Comparison of ENCODE assay signal across 8 cellular contexts in genomic region chrX:123859409-123859827, GRCh38. TPM values are rescaled to one million over a fixed set of nuclear protein-coding genes. Genes with fewer than 3 reads are reported as not detected.
DNase-seq lines count a peak whose midpoint lies in the region; ATAC-seq and TF ChIP-seq lines count a peak whose summit lies in the region.

No MANE protein-coding gene starts in this region.

- H3K4me1 Mint-ChIP-seq in activated CD4-positive, alpha-beta T cell treated with anti-CD3 and anti-CD28 coated beads for 36 hours: peaks cover 10% of the 10 kb centered on the region

- intact Hi-C loops in activated CD4-positive, alpha-beta T cell treated with anti-CD3 and anti-CD28 coated beads for 36 hours (cut with DNase I, micrococcal nuclease): loop anchor here in 1 of 2 experiments (1.0 kb wide), 1 partner anchor 20 kb away; no protein-coding TSS in a partner anchor

- DNase-seq in activated CD4-positive, alpha-beta T cell treated with anti-CD3 and anti-CD28 coated beads for 36 hours: no peak
- no peak for DNase-seq in activated CD4-positive, alpha-beta T cell treated with anti-CD3 and anti-CD28 coated beads for 48 hours
- DNase-seq in NCI-H82 treated with DMSO at 0.1 percent for 48 hours (lab: John Stamatoyannopoulos, UW; ENCODE audit: unreplicated experiment) (peak; percentile 88), astrocyte of the spinal cord (ENCODE audit: low read depth, low spot score) (no peak)

- POLR2A ChIA-PET in activated CD4-positive, alpha-beta T cell treated with anti-CD3 and anti-CD28 coated beads for 36 hours (lab: Charles Lee): no interaction called here

- H3K4me3 Mint-ChIP-seq in activated CD4-positive, alpha-beta T cell treated with anti-CD3 and anti-CD28 coated beads for 36 hours: peak overlapping the region; percentile 83

- peaks cover 3% of the 10 kb centered on the region for H3K36me3 Mint-ChIP-seq in activated CD4-positive, alpha-beta T cell treated with anti-CD3 and anti-CD28 coated beads for 36 hours (ENCODE audit: low read depth)

- TF ChIP-seq CTCF in astrocyte of the spinal cord (IDR thresholded peaks at IDR 0.05; ENCODE audit: low read depth, low read length): no peak

- no peaks in the 10 kb centered on the region for H3K9me3 Mint-ChIP-seq in activated CD4-positive, alpha-beta T cell treated with anti-CD3 and anti-CD28 coated beads for 36 hours (ENCODE audit: low read depth)

- in situ Hi-C loops in astrocyte of the spinal cord (cut with HindIII; ENCODE audit: low sequenced_read_pairs): no loop called here

- CTCF ChIA-PET in activated CD4-positive, alpha-beta T cell treated with anti-CD3 and anti-CD28 coated beads for 36 hours (lab: Charles Lee): interaction anchor here (0.6 kb wide), 1 partner anchor 12 kb away, joined by 3 read pairs; no protein-coding TSS in a partner anchor

- peak overlapping the region; percentile 65 for H3K4me3 ChIP-seq in astrocyte of the spinal cord (ENCODE audit: low read depth, low read length)
- H3K4me3 ChIP-seq in iPS-18c (ENCODE audit: insufficient read depth, low read depth, low read length): peak overlapping the region; percentile 60
- H3K4me3 ChIP-seq in skin epidermis: peak overlapping the region; percentile 50 to 71 (median 63)

- peak overlapping the region; percentile 85 to 99 (median 96) for H3K27ac ChIP-seq in skin epidermis

- H3K9me3 ChIP-seq in iPS-18c (ENCODE audit: control insufficient read depth, insufficient read depth, low read length): peaks cover 4% of the 10 kb centered on the region

- H3K27ac Mint-ChIP-seq in activated CD4-positive, alpha-beta T cell treated with anti-CD3 and anti-CD28 coated beads for 36 hours: peak overlapping the region; percentile 88

- ATAC-seq in activated CD4-positive, alpha-beta T cell treated with anti-CD3 and anti-CD28 coated beads for 36 hours: peak; percentile 6
- ATAC-seq in HG03175 (IDR thresholded peaks at IDR 0.05; ENCODE audit: unreplicated experiment) (peak; percentile 2), GM19397 (IDR thresholded peaks at IDR 0.05; ENCODE audit: unreplicated experiment) (no peak)

- no peaks in the 10 kb centered on the region for H3K27me3 Mint-ChIP-seq in activated CD4-positive, alpha-beta T cell treated with anti-CD3 and anti-CD28 coated beads for 36 hours

RNA-seq across cellular contexts. Expression of gene XIAP, which starts 0.4 kb away (rescaled TPM):
- 10 to 100 TPM; 22.8 to 27.7 TPM for total RNA-seq in activated CD4-positive, alpha-beta T cell treated with anti-CD3 and anti-CD28 coated beads for 36 hours
